ENCODE assay signal across 40 cellular contexts in genomic region chr10:81959016-81959415, GRCh38.
"Had no signal": no experiment of that assay in that cellular context is flagged by ENCODE, and none has a peak within 500 bp of the region (broad histone marks: within the 10 kb centered on the region; RNA-seq: fewer than 3 reads in every experiment).

No MANE protein-coding gene starts in this region.

- H3K4me1 Mint-ChIP-seq: activated naive CD4-positive, alpha-beta T cell treated with anti-CD3 and anti-CD28 coated beads, Interleukin-2, amount 10 ng/mL, durations not matched to agents 7 days and 5 days; activated naive CD4-positive, alpha-beta T cell treated with anti-CD3 and anti-CD28 coated beads, Interleukin-2, amount 50 U/mL, for 24 hours; activated naive CD8-positive, alpha-beta T cell treated with anti-CD3 and anti-CD28 coated beads for 36 hours; activated naive CD8-positive, alpha-beta T cell treated with anti-CD3 and anti-CD28 coated beads, Interleukin-2, amount 10 ng/mL, durations not matched to agents 7 days and 5 days; activated naive CD8-positive, alpha-beta T cell treated with anti-CD3 and anti-CD28 coated beads, Interleukin-2, amount 50 U/mL, for 24 hours; activated T-helper 17 cell treated with anti-CD3 and anti-CD28 coated beads, Interleukin-2, amount 50 U/mL, for 72 hours; central memory CD8-positive, alpha-beta T cell had no signal

- ATAC-seq: activated naive CD4-positive, alpha-beta T cell treated with anti-CD3 and anti-CD28 coated beads, Interleukin-2, amount 50 U/mL, for 72 hours; activated naive CD8-positive, alpha-beta T cell treated with anti-CD3 and anti-CD28 coated beads, Interleukin-2, amount 50 U/mL, for 24 hours; activated T-cell treated with anti-CD3 and anti-CD28 coated beads, Interleukin-2, amount 50 U/mL, for 4 hours; activated T-cell treated with anti-CD3 and anti-CD28 coated beads, Interleukin-2, amount 50 U/mL, for 72 hours; activated T-helper 17 cell treated with anti-CD3 and anti-CD28 coated beads, Interleukin-2, amount 50 U/mL, for 72 hours; body of pancreas had no signal

- H3K4me3 Mint-ChIP-seq: activated naive CD4-positive, alpha-beta T cell treated with anti-CD3 and anti-CD28 coated beads for 36 hours; activated naive CD4-positive, alpha-beta T cell treated with anti-CD3 and anti-CD28 coated beads, Interleukin-2, amount 10 ng/mL, durations not matched to agents 7 days and 5 days; activated naive CD4-positive, alpha-beta T cell treated with anti-CD3 and anti-CD28 coated beads, Interleukin-2, amount 50 U/mL, for 24 hours; activated naive CD8-positive, alpha-beta T cell; activated naive CD8-positive, alpha-beta T cell treated with anti-CD3 and anti-CD28 coated beads for 36 hours; activated naive CD8-positive, alpha-beta T cell treated with anti-CD3 and anti-CD28 coated beads, Interleukin-2, amount 10 ng/mL, durations not matched to agents 7 days and 5 days; activated naive CD8-positive, alpha-beta T cell treated with anti-CD3 and anti-CD28 coated beads, Interleukin-2, amount 50 U/mL, for 24 hours; activated T-cell treated with anti-CD3 and anti-CD28 coated beads, Interleukin-2, amount 50 U/mL, for 24 hours; activated T-cell treated with anti-CD3 and anti-CD28 coated beads, Interleukin-2, amount 50 U/mL, for 4 hours; activated T-cell treated with anti-CD3 and anti-CD28 coated beads, Interleukin-2, amount 50 U/mL, for 72 hours; activated T-helper 1 cell treated with anti-CD3 and anti-CD28 coated beads, Interleukin-12 subunit alpha, Interleukin-12 subunit beta, Interleukin-2, Interleukin-4 antibody, amounts not matched to agents 30 ng/mL and 10 ng/mL and 1 ng/mL, durations not matched to agents 14 hours and 24 hours and 36 hours; activated T-helper 17 cell treated with anti-CD3 and anti-CD28 coated beads, Interleukin-2, amount 50 U/mL, for 72 hours; brain; central memory CD8-positive, alpha-beta T cell had no signal

- H3K9me3 Mint-ChIP-seq: activated naive CD4-positive, alpha-beta T cell treated with anti-CD3 and anti-CD28 coated beads for 36 hours; activated naive CD4-positive, alpha-beta T cell treated with anti-CD3 and anti-CD28 coated beads, Interleukin-2, amount 50 U/mL, for 24 hours; activated naive CD8-positive, alpha-beta T cell treated with anti-CD3 and anti-CD28 coated beads for 36 hours; activated naive CD8-positive, alpha-beta T cell treated with anti-CD3 and anti-CD28 coated beads, Interleukin-2, amount 10 ng/mL, durations not matched to agents 7 days and 5 days; activated naive CD8-positive, alpha-beta T cell treated with anti-CD3 and anti-CD28 coated beads, Interleukin-2, amount 50 U/mL, for 24 hours; activated T-cell treated with anti-CD3 and anti-CD28 coated beads, Interleukin-2, amount 50 U/mL, for 4 hours; activated T-helper 1 cell treated with anti-CD3 and anti-CD28 coated beads, Interleukin-12 subunit alpha, Interleukin-12 subunit beta, Interleukin-2, Interleukin-4 antibody, amounts not matched to agents 30 ng/mL and 10 ng/mL and 1 ng/mL, durations not matched to agents 14 hours and 24 hours and 36 hours; activated T-helper 17 cell treated with anti-CD3 and anti-CD28 coated beads, Interleukin-2, amount 50 U/mL, for 72 hours; activated T-helper 2 cell treated with anti-CD3 and anti-CD28 coated beads, Interferon-gamma antibody, Interleukin-2, Interleukin-4, amounts not matched to agents 10 μg/mL and 5 μg/mL and 100 μg/mL, durations not matched to agents 14 hours and 24 hours and 36 hours; brain had no signal

- H3K4me1 ChIP-seq: adrenal gland, ascending aorta, body of pancreas, breast epithelium had no signal

- H3K9me3 ChIP-seq: adrenal gland, ascending aorta, body of pancreas had no signal

- H3K4me3 ChIP-seq: adrenal gland, ascending aorta, body of pancreas, breast epithelium, cardiac muscle cell had no signal

- DNase-seq: activated effector memory CD4-positive, alpha-beta T cell treated with anti-CD3 and anti-CD28 coated beads, Interleukin-2, amount 50 U/mL, for 16 hours; activated effector memory CD4-positive, alpha-beta T cell treated with Interleukin-2 at 50 U/mL for 16 hours; activated gamma-delta T cell; activated gamma-delta T cell treated with Interleukin-2 at 50 U/mL for 16 hours; activated naive CD4-positive, alpha-beta T cell; activated naive CD4-positive, alpha-beta T cell treated with anti-CD3 and anti-CD28 coated beads for 36 hours; activated naive CD4-positive, alpha-beta T cell treated with anti-CD3 and anti-CD28 coated beads, Interleukin-2, amount 10 ng/mL, durations not matched to agents 7 days and 5 days; activated naive CD4-positive, alpha-beta T cell treated with anti-CD3 and anti-CD28 coated beads, Interleukin-2, amount 50 U/mL, for 16 hours; activated naive CD4-positive, alpha-beta T cell treated with Interleukin-2 at 50 U/mL for 16 hours; activated naive CD8-positive, alpha-beta T cell treated with anti-CD3 and anti-CD28 coated beads for 36 hours; activated naive CD8-positive, alpha-beta T cell treated with anti-CD3 and anti-CD28 coated beads, Interleukin-2, amount 10 ng/mL, durations not matched to agents 7 days and 5 days; activated naive CD8-positive, alpha-beta T cell treated with anti-CD3 and anti-CD28 coated beads, Interleukin-2, amount 50 U/mL, for 24 hours; activated T-cell treated with anti-CD3 and anti-CD28 coated beads, Interleukin-2, amount 50 U/mL, for 1 hour; activated T-cell treated with anti-CD3 and anti-CD28 coated beads, Interleukin-2, amount 50 U/mL, for 24 hours; activated T-cell treated with anti-CD3 and anti-CD28 coated beads, Interleukin-2, amount 50 U/mL, for 4 hours; activated T-cell treated with anti-CD3 and anti-CD28 coated beads, Interleukin-2, amount 50 U/mL, for 48 hours; activated T-cell treated with anti-CD3 and anti-CD28 coated beads, Interleukin-2, amount 50 U/mL, for 72 hours; adrenal gland; amniotic stem cell; amygdala; anterior cingulate cortex; aorta; body of pancreas; brain microvascular endothelial cell; caudate nucleus; central memory CD4-positive, alpha-beta T cell; cerebellar nuclear complex had no signal

- H3K27ac ChIP-seq: adrenal gland, ascending aorta, body of pancreas, breast epithelium, cardiac muscle cell had no signal

- FAIRE-seq: astrocyte, bronchial epithelial cell had no signal

- H3K27me3 Mint-ChIP-seq: activated naive CD4-positive, alpha-beta T cell treated with anti-CD3 and anti-CD28 coated beads, Interleukin-2, amount 10 ng/mL, durations not matched to agents 7 days and 5 days; activated naive CD4-positive, alpha-beta T cell treated with anti-CD3 and anti-CD28 coated beads, Interleukin-2, amount 50 U/mL, for 24 hours; activated naive CD8-positive, alpha-beta T cell; activated naive CD8-positive, alpha-beta T cell treated with anti-CD3 and anti-CD28 coated beads for 36 hours; activated naive CD8-positive, alpha-beta T cell treated with anti-CD3 and anti-CD28 coated beads, Interleukin-2, amount 10 ng/mL, durations not matched to agents 7 days and 5 days; activated naive CD8-positive, alpha-beta T cell treated with anti-CD3 and anti-CD28 coated beads, Interleukin-2, amount 50 U/mL, for 24 hours; activated T-cell treated with anti-CD3 and anti-CD28 coated beads, Interleukin-2, amount 50 U/mL, for 24 hours; activated T-helper 17 cell treated with anti-CD3 and anti-CD28 coated beads, Interleukin-2, amount 50 U/mL, for 72 hours; brain; central memory CD8-positive, alpha-beta T cell had no signal

- H3K27ac Mint-ChIP-seq: activated naive CD4-positive, alpha-beta T cell treated with anti-CD3 and anti-CD28 coated beads for 36 hours; activated naive CD4-positive, alpha-beta T cell treated with anti-CD3 and anti-CD28 coated beads, Interleukin-2, amount 10 ng/mL, durations not matched to agents 7 days and 5 days; activated naive CD4-positive, alpha-beta T cell treated with anti-CD3 and anti-CD28 coated beads, Interleukin-2, amount 50 U/mL, for 24 hours; activated naive CD4-positive, alpha-beta T cell treated with anti-CD3 and anti-CD28 coated beads, Interleukin-2, amount 50 U/mL, for 72 hours; activated naive CD8-positive, alpha-beta T cell; activated naive CD8-positive, alpha-beta T cell treated with anti-CD3 and anti-CD28 coated beads for 36 hours; activated naive CD8-positive, alpha-beta T cell treated with anti-CD3 and anti-CD28 coated beads, Interleukin-2, amount 10 ng/mL, durations not matched to agents 7 days and 5 days; activated naive CD8-positive, alpha-beta T cell treated with anti-CD3 and anti-CD28 coated beads, Interleukin-2, amount 50 U/mL, for 24 hours; activated T-cell treated with anti-CD3 and anti-CD28 coated beads, Interleukin-2, amount 50 U/mL, for 24 hours; activated T-cell treated with anti-CD3 and anti-CD28 coated beads, Interleukin-2, amount 50 U/mL, for 72 hours; activated T-helper 1 cell treated with anti-CD3 and anti-CD28 coated beads, Interleukin-12 subunit alpha, Interleukin-12 subunit beta, Interleukin-2, Interleukin-4 antibody, amounts not matched to agents 30 ng/mL and 10 ng/mL and 1 ng/mL, durations not matched to agents 14 hours and 24 hours and 36 hours; activated T-helper 17 cell treated with anti-CD3 and anti-CD28 coated beads, Interleukin-2, amount 50 U/mL, for 72 hours; activated T-helper 2 cell treated with anti-CD3 and anti-CD28 coated beads, Interferon-gamma antibody, Interleukin-2, Interleukin-4, amounts not matched to agents 10 μg/mL and 5 μg/mL and 100 μg/mL, durations not matched to agents 14 hours and 24 hours and 36 hours; brain had no signal

- H3K27me3 ChIP-seq: adrenal gland, ascending aorta, body of pancreas, brain microvascular endothelial cell, breast epithelium, cardiac muscle cell had no signal

- H3K36me3 ChIP-seq: adrenal gland, ascending aorta, brain microvascular endothelial cell, breast epithelium, cardiac muscle cell had no signal

- H3K36me3 Mint-ChIP-seq: activated naive CD4-positive, alpha-beta T cell treated with anti-CD3 and anti-CD28 coated beads, Interleukin-2, amount 10 ng/mL, durations not matched to agents 7 days and 5 days; activated naive CD4-positive, alpha-beta T cell treated with anti-CD3 and anti-CD28 coated beads, Interleukin-2, amount 50 U/mL, for 24 hours; activated naive CD4-positive, alpha-beta T cell treated with anti-CD3 and anti-CD28 coated beads, Interleukin-2, amount 50 U/mL, for 72 hours; activated naive CD8-positive, alpha-beta T cell; activated naive CD8-positive, alpha-beta T cell treated with anti-CD3 and anti-CD28 coated beads for 36 hours; activated naive CD8-positive, alpha-beta T cell treated with anti-CD3 and anti-CD28 coated beads, Interleukin-2, amount 10 ng/mL, durations not matched to agents 7 days and 5 days had no signal
